1 cellular context compared by ENCODE assay signal in genomic region chr17:50478391-50479361, GRCh38.
TF ChIP-seq lines count a peak whose summit lies in the region.

Gene RSAD1 (plus strand): TSS chr17:50478860. CDS start chr17:50478885, 25 bp downstream.

TF ChIP-seq in GM12878, 131 proteins besides CTCF, POLR2A, EP300 and RAD21 (continued from another document and continues in another):
- TF ChIP-seq CUX1 (IDR thresholded peaks at IDR 0.05; ENCODE audit: insufficient replicate concordance, low read depth, low read length) (no peak), ZBTB11 (CRISPR knock-in tag; IDR thresholded peaks at IDR 0.05) (no peak), MXI1 (IDR thresholded peaks at IDR 0.05; ENCODE audit: low read depth, low read length) (peak; percentile 83; the same call in 1 of the 2 replicates), SIX5 (IDR thresholded peaks at IDR 0.05; ENCODE audit: low read depth, low read length, severe bottlenecking) (no peak), MLLT1 (IDR thresholded peaks at IDR 0.05) (peak; percentile 97), CBFB (IDR thresholded peaks at IDR 0.05; ENCODE audit: low read depth) (no peak), EED (IDR thresholded peaks at IDR 0.05; ENCODE audit: low read depth) (no peak), RELA (IDR thresholded peaks at IDR 0.05; ENCODE audit: borderline replicate concordance, partially characterized antibody) (peak; percentile 72), MYB (IDR thresholded peaks at IDR 0.05; ENCODE audit: borderline replicate concordance, low read depth, low read length) (no peak), BCL3 (IDR thresholded peaks at IDR 0.05; ENCODE audit: borderline replicate concordance, insufficient read depth, low read depth, low read length, poor library complexity, severe bottlenecking) (no peak), USF2 (IDR thresholded peaks at IDR 0.05; ENCODE audit: borderline replicate concordance, low read depth, low read length) (no peak; the same call in 1 of the 2 replicates), ATF3 (IDR thresholded peaks at IDR 0.05; ENCODE audit: borderline replicate concordance, extremely low read depth, low read depth, low read length) (peak; percentile 7; the same call in 1 of the 2 replicates), BCL11A (IDR thresholded peaks at IDR 0.05; ENCODE audit: low read depth, low read length) (no peak), POLR2AphosphoS5 (IDR thresholded peaks at IDR 0.05; ENCODE audit: low read length) (peak; percentile 74), PAX8 (IDR thresholded peaks at IDR 0.05) (no peak), MAX (IDR thresholded peaks at IDR 0.05; ENCODE audit: low read depth, low read length) (peak; percentile 89), PML (IDR thresholded peaks at IDR 0.05; ENCODE audit: low read length) (no peak; the same call in 1 of the 2 replicates), NBN (IDR thresholded peaks at IDR 0.05) (no peak), SMAD5 (IDR thresholded peaks at IDR 0.05; ENCODE audit: low read depth) (0 out of 2 replicates have a peak, but pooled peaks have one; percentile 17), CEBPZ (IDR thresholded peaks at IDR 0.05; ENCODE audit: low read depth, low read length) (no peak), PKNOX1 (IDR thresholded peaks at IDR 0.05) (no peak), RAD51 (IDR thresholded peaks at IDR 0.05) (no peak), JUNB (IDR thresholded peaks at IDR 0.05) (no peak), IRF3 (IDR thresholded peaks at IDR 0.05) (peak; percentile 54; the same call in 1 of the 2 replicates), EGR1 (IDR thresholded peaks at IDR 0.05; ENCODE audit: borderline replicate concordance in 1 of 2, low read depth in 2 of 2, low read length in 2 of 2) (peak; percentile 43 to 80), RB1 (IDR thresholded peaks at IDR 0.05; ENCODE audit: borderline replicate concordance) (peak; percentile 97), ZSCAN29 (IDR thresholded peaks at IDR 0.05) (peak; percentile 80; the same call in 1 of the 2 replicates), STAT1 (conservative IDR thresholded peaks at IDR 0.05) (peak; percentile 92; the same call in 1 of the 2 replicates), NR2C2 (IDR thresholded peaks at IDR 0.05; ENCODE audit: borderline replicate concordance, control insufficient read depth, insufficient read length, low read depth) (no peak), ZNF274 (IDR thresholded peaks at IDR 0.05; ENCODE audit: insufficient read depth, insufficient read length) (no peak), E2F8 (IDR thresholded peaks at IDR 0.05; ENCODE audit: low read depth, partially characterized antibody) (no peak), HDGF (IDR thresholded peaks at IDR 0.05) (no peak), BHLHE40 (IDR thresholded peaks at IDR 0.05; ENCODE audit: borderline replicate concordance in 1 of 2, low read depth in 2 of 2, low read length in 1 of 2) (peak; percentile 97 to 99)
